18 cellular contexts compared by ENCODE assay signal in the genomic region with DNA sequence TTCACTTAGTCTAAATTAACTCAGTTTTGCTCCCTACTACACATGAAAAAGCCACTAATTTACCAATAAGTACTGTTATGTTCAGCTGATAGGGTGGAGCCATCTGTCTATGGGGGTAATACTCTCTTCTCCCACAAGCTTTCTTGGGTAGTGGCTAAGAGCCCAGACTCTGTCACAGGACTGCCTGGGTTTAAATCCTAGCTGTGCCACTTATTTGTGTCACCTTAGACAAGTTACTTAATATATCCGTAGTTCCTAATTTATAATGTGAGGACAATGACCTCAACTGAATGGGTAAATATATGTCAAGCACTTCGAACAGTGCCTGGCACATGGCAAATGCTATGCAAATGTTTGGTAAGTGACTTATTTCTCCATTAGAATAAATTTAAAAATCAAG.
DNase-seq lines count a peak whose midpoint lies in the region; ATAC-seq and TF ChIP-seq lines count a peak whose summit lies in the region.
"Had no signal": no experiment of that assay in that cellular context is flagged by ENCODE, and none has a peak within 500 bp of the region (broad histone marks: within the 10 kb centered on the region; RNA-seq: fewer than 3 reads in every experiment).

No MANE protein-coding gene starts in this region.

- peak; percentile 52 for DNase-seq in NCI-H510A treated with DMSO at 0.1 percent for 48 hours (lab: John Stamatoyannopoulos, UW)
- no peak for DNase-seq in NCI-H510A (lab: John Stamatoyannopoulos, UW)
- DNase-seq in NCI-H524 treated with DMSO at 0.1 percent for 48 hours (lab: John Stamatoyannopoulos, UW), result peak; percentile 99
- DNase-seq in psoas muscle, result no peak
- peak; percentile 12 for DNase-seq in superior temporal gyrus (ENCODE audit: extremely low spot score)
- no peak for DNase-seq in SHP77 treated with DMSO at 0.1 percent for 48 hours (lab: John Stamatoyannopoulos, UW)
- no peak for DNase-seq in EL
- DNase-seq in NCI-H187 (lab: John Stamatoyannopoulos, UW), result no peak
- DNase-seq: C1 segment of cervical spinal cord; Calu3; CD4-positive, alpha-beta memory T cell; COR-L47; DMS53; DMS79 treated with DMSO at 0.1 percent for 48 hours; H9 had no signal

- H3K9me3 ChIP-seq in psoas muscle, result peaks cover 3% of the 10 kb centered on the region

- no peak overlapping the region for H3K4me3 ChIP-seq in psoas muscle
- H3K4me3 ChIP-seq: GM12878, GM23338 had no signal

- intact Hi-C loops in psoas muscle (cut with DNase I), result loop anchor here in 1 of 2 donors (10.0 kb wide), 1 partner anchor 179 kb away; no protein-coding TSS in a partner anchor

- 23 to 37% (median 30%) methylated on average over 2 of the region's 2 CpGs for WGBS in psoas muscle, 3 donors

- no peaks in the 10 kb centered on the region for H3K36me3 ChIP-seq in psoas muscle (ENCODE audit: insufficient read depth in 1 of 2, low read depth in 1 of 2)

- peaks cover 20% of the 10 kb centered on the region for H3K4me1 ChIP-seq in psoas muscle

- no peaks in the 10 kb centered on the region for H3K27me3 ChIP-seq in psoas muscle (ENCODE audit: insufficient read depth in 3 of 3, low read length in 2 of 3)

- no peak for TF ChIP-seq CTCF in psoas muscle (IDR thresholded peaks at IDR 0.05)

- ATAC-seq in psoas muscle, result peak; percentile 53 to 97 (median 94)
- ATAC-seq: GM12878, GM23338, HCT116 had no signal

- no peak overlapping the region for H3K27ac ChIP-seq in psoas muscle

Comparison
In these comparisons a context has a peak if more than half of its experiments do, and no peak if none do; other contexts are left out.
1. DNase-seq: peak in NCI-H510A treated with DMSO at 0.1 percent for 48 hours (single experiment), NCI-H524 treated with DMSO at 0.1 percent for 48 hours (single experiment) and superior temporal gyrus (single experiment); none in NCI-H510A (single experiment), psoas muscle (0 of 2), SHP77 treated with DMSO at 0.1 percent for 48 hours (single experiment), EL (single experiment) and NCI-H187 (0 of 2).